ENCODE assay signal across 18 cellular contexts in the genomic region with DNA sequence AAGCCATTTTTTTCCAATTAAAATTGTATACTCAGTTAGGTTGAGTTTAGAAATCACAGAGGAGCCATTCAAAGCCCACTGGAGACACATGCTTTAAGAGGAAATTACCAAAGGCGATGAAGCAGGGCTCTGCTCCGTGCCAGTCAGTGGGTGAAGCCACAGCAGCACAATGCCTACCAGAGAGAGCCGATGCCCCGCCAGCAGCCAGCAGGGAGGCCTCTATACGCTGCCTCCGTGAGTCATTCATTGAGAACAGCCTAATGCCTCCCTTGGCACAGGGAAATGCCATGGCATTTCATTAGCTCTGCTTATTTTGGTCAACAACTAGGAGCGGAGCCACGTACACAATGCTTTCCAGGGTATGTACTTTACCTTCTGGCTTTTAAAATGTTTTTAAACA.
DNase-seq lines count a peak whose midpoint lies in the region; ATAC-seq and TF ChIP-seq lines count a peak whose summit lies in the region.
"Had no signal": no experiment of that assay in that cellular context is flagged by ENCODE, and none has a peak within 500 bp of the region (broad histone marks: within the 10 kb centered on the region; RNA-seq: fewer than 3 reads in every experiment).

No MANE protein-coding gene starts in this region.

- H3K9me3 Mint-ChIP-seq in activated naive CD4-positive, alpha-beta T cell treated with anti-CD3 and anti-CD28 coated beads for 36 hours = no peaks in the 10 kb centered on the region
- H3K9me3 Mint-ChIP-seq in HFFc6 = no peaks in the 10 kb centered on the region
- H3K9me3 Mint-ChIP-seq: activated naive CD8-positive, alpha-beta T cell treated with anti-CD3 and anti-CD28 coated beads for 36 hours; central memory CD8-positive, alpha-beta T cell; nephron progenitor cell had no signal

- POLR2A ChIA-PET in RWPE1 (lab: Yijun Ruan, JAX; ENCODE audit: low non-redundant PET) = no interaction called here

- no peaks in the 10 kb centered on the region for H3K9me3 ChIP-seq in psoas muscle

- no peaks in the 10 kb centered on the region for H3K27me3 Mint-ChIP-seq in activated naive CD4-positive, alpha-beta T cell treated with anti-CD3 and anti-CD28 coated beads for 36 hours (ENCODE audit: low read depth)
- H3K27me3 Mint-ChIP-seq in HFFc6 (ENCODE audit: insufficient read depth) = no peaks in the 10 kb centered on the region

- DNase-seq in HT1080 (ENCODE audit: low read depth) (peak; percentile 59), RWPE1 (ENCODE audit: low spot score) (peak; percentile 30), epithelial cell of esophagus (ENCODE audit: low read depth) (peak; percentile 74), psoas muscle (no peak), NCI-H2107 treated with DMSO at 0.1 percent for 48 hours (lab: John Stamatoyannopoulos, UW; ENCODE audit: unreplicated experiment) (no peak), HFFc6 (no peak), EL (no peak)
- no peak for DNase-seq in activated naive CD4-positive, alpha-beta T cell treated with anti-CD3 and anti-CD28 coated beads for 36 hours
- DNase-seq: activated CD4-positive, alpha-beta T cell treated with anti-CD3 and anti-CD28 coated beads for 1 hour; activated naive CD8-positive, alpha-beta T cell treated with anti-CD3 and anti-CD28 coated beads for 36 hours; CD4-positive, CD25-positive, alpha-beta regulatory T cell; GF-D8; GOT3; Kasumi-1; nephron progenitor cell; OCI-M1 had no signal

- H3K27ac ChIP-seq in RWPE1 (no peak overlapping the region), psoas muscle (no peak overlapping the region)

- ATAC-seq in psoas muscle = peak; percentile 32 to 80 (median 58)

- no peak overlapping the region for H3K4me3 Mint-ChIP-seq in activated naive CD4-positive, alpha-beta T cell treated with anti-CD3 and anti-CD28 coated beads for 36 hours
- H3K4me3 Mint-ChIP-seq in HFFc6 = no peak overlapping the region
- H3K4me3 Mint-ChIP-seq: activated naive CD8-positive, alpha-beta T cell treated with anti-CD3 and anti-CD28 coated beads for 36 hours; CD4-positive, CD25-positive, alpha-beta regulatory T cell; central memory CD8-positive, alpha-beta T cell; nephron progenitor cell; stimulated activated naive CD8-positive, alpha-beta T cell treated with anti-CD3 and anti-CD28 coated beads, Interleukin-15, Interleukin-2, amounts not matched to agents 100 ng/mL and 50 ng/mL, for 24 hours had no signal

- 34 to 53% (median 42%) methylated on average over 8 of the region's 8 CpGs for WGBS in psoas muscle, 3 donors

- H3K4me3 ChIP-seq in epithelial cell of esophagus (ENCODE audit: low read length) (no peak overlapping the region), psoas muscle (no peak overlapping the region)

- no peaks in the 10 kb centered on the region for H3K36me3 ChIP-seq in psoas muscle (ENCODE audit: insufficient read depth in 1 of 2, low read depth in 1 of 2)

- peaks cover 0 to 4% (median 0%) of the 10 kb centered on the region in 3 donors for H3K27me3 ChIP-seq in psoas muscle (ENCODE audit: insufficient read depth in 3 of 3, low read length in 2 of 3)

- intact Hi-C loops in psoas muscle (cut with DNase I) = no loop called here
- intact Hi-C loops in activated naive CD4-positive, alpha-beta T cell treated with anti-CD3 and anti-CD28 coated beads for 36 hours (cut with micrococcal nuclease) = no loop called here

- H3K4me1 ChIP-seq in psoas muscle = no peaks in the 10 kb centered on the region

- TF ChIP-seq CTCF in RWPE1 (conservative IDR thresholded peaks at IDR 0.05; ENCODE audit: low read depth) (no peak), epithelial cell of esophagus (IDR thresholded peaks at IDR 0.05; ENCODE audit: insufficient read depth, low read depth, low read length, missing control alignments) (no peak), psoas muscle (IDR thresholded peaks at IDR 0.05) (no peak), HFFc6 (IDR thresholded peaks at IDR 0.05) (no peak)

- no peaks in the 10 kb centered on the region for H3K36me3 Mint-ChIP-seq in activated naive CD4-positive, alpha-beta T cell treated with anti-CD3 and anti-CD28 coated beads for 36 hours (ENCODE audit: low read depth)
- H3K36me3 Mint-ChIP-seq in HFFc6 (ENCODE audit: low read depth) = peaks cover 6% of the 10 kb centered on the region; the same call in 1 of the 2 replicates
- H3K36me3 Mint-ChIP-seq: activated naive CD8-positive, alpha-beta T cell treated with anti-CD3 and anti-CD28 coated beads for 36 hours; CD4-positive, CD25-positive, alpha-beta regulatory T cell had no signal

- H3K4me1 Mint-ChIP-seq in activated naive CD4-positive, alpha-beta T cell treated with anti-CD3 and anti-CD28 coated beads for 36 hours (ENCODE audit: low read depth) = no peaks in the 10 kb centered on the region
- peaks cover 55% of the 10 kb centered on the region for H3K4me1 Mint-ChIP-seq in HFFc6 (ENCODE audit: low read depth)
- H3K4me1 Mint-ChIP-seq: activated naive CD8-positive, alpha-beta T cell treated with anti-CD3 and anti-CD28 coated beads for 36 hours; CD4-positive, CD25-positive, alpha-beta regulatory T cell; central memory CD8-positive, alpha-beta T cell; nephron progenitor cell had no signal

- H3K27ac Mint-ChIP-seq in activated naive CD4-positive, alpha-beta T cell treated with anti-CD3 and anti-CD28 coated beads for 36 hours = no peak overlapping the region
- no peak overlapping the region for H3K27ac Mint-ChIP-seq in HFFc6
- H3K27ac Mint-ChIP-seq: activated naive CD8-positive, alpha-beta T cell treated with anti-CD3 and anti-CD28 coated beads for 36 hours; CD4-positive, CD25-positive, alpha-beta regulatory T cell; nephron progenitor cell; stimulated activated naive CD8-positive, alpha-beta T cell treated with anti-CD3 and anti-CD28 coated beads, Interleukin-15, Interleukin-2, amounts not matched to agents 100 ng/mL and 50 ng/mL, for 24 hours had no signal

- CTCF ChIA-PET in RWPE1 (lab: Yijun Ruan, JAX) = interaction anchor here (0.6 kb wide), 1 partner anchor 16 kb away, joined by 3 read pairs; no protein-coding TSS in a partner anchor
- CTCF ChIA-PET in activated naive CD4-positive, alpha-beta T cell treated with anti-CD3 and anti-CD28 coated beads for 36 hours (lab: Charles Lee) = no interaction called here

Comparison
In these comparisons a context has a peak if more than half of its experiments do, and no peak if none do; other contexts are left out.
1. DNase-seq: peak in HT1080 (single experiment), RWPE1 (single experiment) and epithelial cell of esophagus (single experiment); none in psoas muscle (0 of 2), NCI-H2107 treated with DMSO at 0.1 percent for 48 hours (single experiment), activated naive CD4-positive, alpha-beta T cell treated with anti-CD3 and anti-CD28 coated beads for 36 hours (single experiment), HFFc6 (single experiment) and EL (single experiment).